1 cellular context compared by ENCODE assay signal in genomic region chr11:12123799-12124198, GRCh38.
TF ChIP-seq lines count a peak whose summit lies in the region.

No MANE protein-coding gene starts in this region.

TF ChIP-seq in K562, 482 proteins besides CTCF, POLR2A, EP300 and RAD21 (continued from another document):
- TF ChIP-seq EZH2 (IDR thresholded peaks at IDR 0.05; ENCODE audit: borderline replicate concordance, low read depth, low read length), result no peak
- peak; percentile 96 for TF ChIP-seq ZNF316 (IDR thresholded peaks at IDR 0.05)
- TF ChIP-seq MAFF (IDR thresholded peaks at IDR 0.05; ENCODE audit: low read length), result peak; percentile 80
- TF ChIP-seq C11orf30 (IDR thresholded peaks at IDR 0.05; ENCODE audit: low read depth), result peak; percentile 93
- TF ChIP-seq CBFA2T3 (IDR thresholded peaks at IDR 0.05), result no peak
- no peak for TF ChIP-seq ETS1 (conservative IDR thresholded peaks at IDR 0.05; ENCODE audit: control insufficient read depth, low read depth, low read length)
- TF ChIP-seq MAFK (IDR thresholded peaks at IDR 0.05; ENCODE audit: low read length), result peak; percentile 86
- TF ChIP-seq MCM3 (IDR thresholded peaks at IDR 0.05), result no peak
